In genomic region chr12:4987076-4987775, GRCh38 we compare ENCODE assay signal across 30 cellular contexts.
DNase-seq lines count a peak whose midpoint lies in the region; ATAC-seq lines count a peak whose summit lies in the region.
"Had no signal": no experiment of that assay in that cellular context is flagged by ENCODE, and none has a peak within 500 bp of the region (broad histone marks: within the 10 kb centered on the region; RNA-seq: fewer than 3 reads in every experiment).

No MANE protein-coding gene starts in this region.

- H3K36me3 Mint-ChIP-seq in stimulated activated naive B cell treated with anti-CD40 and anti-IgM and Interleukin-4, amounts not matched to agents 10 μg/mL and 1 μg/mL and 100 μg/mL, for 72 hours: no peaks in the 10 kb centered on the region
- H3K36me3 Mint-ChIP-seq: CD8-positive, alpha-beta T cell; immature natural killer cell; mesothelial cell of epicardium; naive thymus-derived CD4-positive, alpha-beta T cell; T-cell; type B pancreatic cell had no signal

- H3K27me3 Mint-ChIP-seq in stimulated activated naive B cell treated with anti-CD40 and anti-IgM and Interleukin-4, amounts not matched to agents 10 μg/mL and 1 μg/mL and 100 μg/mL, for 72 hours: peaks cover 38 to 41% of the 10 kb centered on the region in 2 donors

- H3K4me3 Mint-ChIP-seq in stimulated activated naive B cell treated with anti-CD40 and anti-IgM and Interleukin-4, amounts not matched to agents 10 μg/mL and 1 μg/mL and 100 μg/mL, for 72 hours: no peak overlapping the region
- H3K4me3 Mint-ChIP-seq: activated CD4-positive, alpha-beta memory T cell treated with anti-CD3 and anti-CD28 coated beads, Interleukin-2, amount 10 ng/mL, durations not matched to agents 7 days and 5 days; CD8-positive, alpha-beta T cell; immature natural killer cell; mesothelial cell of epicardium; naive thymus-derived CD4-positive, alpha-beta T cell; T-cell; type B pancreatic cell had no signal

- no peaks in the 10 kb centered on the region for H3K9me3 Mint-ChIP-seq in stimulated activated naive B cell treated with anti-CD40 and anti-IgM and Interleukin-4, amounts not matched to agents 10 μg/mL and 1 μg/mL and 100 μg/mL, for 72 hours
- H3K9me3 Mint-ChIP-seq: activated CD4-positive, alpha-beta memory T cell treated with anti-CD3 and anti-CD28 coated beads, Interleukin-2, amount 10 ng/mL, durations not matched to agents 7 days and 5 days; CD8-positive, alpha-beta T cell; immature natural killer cell; mesothelial cell of epicardium; T-cell; type B pancreatic cell had no signal

- ATAC-seq in HG03139 (IDR thresholded peaks at IDR 0.05; ENCODE audit: unreplicated experiment): no peak
- no peak for ATAC-seq in stimulated activated naive B cell treated with anti-CD40 and anti-IgM and Interleukin-4, amounts not matched to agents 10 μg/mL and 1 μg/mL and 100 μg/mL, for 72 hours (replicated peaks)
- ATAC-seq: CD8-positive, alpha-beta T cell; left lung; naive thymus-derived CD4-positive, alpha-beta T cell; psoas muscle; T-cell had no signal

- DNase-seq in NCI-H1092 treated with DMSO at 0.1 percent for 48 hours (lab: John Stamatoyannopoulos, UW) (peak; percentile 71), NCI-H1092 (lab: John Stamatoyannopoulos, UW) (no peak), NCI-H146 treated with DMSO at 0.1 percent for 48 hours (lab: John Stamatoyannopoulos, UW; ENCODE audit: unreplicated experiment) (peak; percentile 65), NCI-H774 (lab: John Stamatoyannopoulos, UW) (peak; percentile 60), left kidney (ENCODE audit: low read depth, low spot score) (peak; percentile 5), GDM1 (lab: John Stamatoyannopoulos, UW) (no peak)
- no peak for DNase-seq in stimulated activated naive B cell treated with anti-CD40 and anti-IgM and Interleukin-4, amounts not matched to agents 10 μg/mL and 1 μg/mL and 100 μg/mL, for 72 hours
- DNase-seq: activated CD4-positive, alpha-beta memory T cell treated with anti-CD3 and anti-CD28 coated beads, Interleukin-2, amount 10 ng/mL, durations not matched to agents 7 days and 5 days; activated CD4-positive, CD25-positive, alpha-beta regulatory T cell treated with anti-CD3 and anti-CD28 coated beads, Interleukin-2, amount 50 U/mL, for 72 hours; activated effector memory CD4-positive, alpha-beta T cell treated with anti-CD3 and anti-CD28 coated beads, Interleukin-2, amount 50 U/mL, for 16 hours; activated T-cell treated with anti-CD3 and anti-CD28 coated beads for 4 hours; AML-193; brain microvascular endothelial cell; CD8-positive, alpha-beta T cell; DND-41; effector CD8-positive, alpha-beta T cell; hippocampal formation; immature natural killer cell; left lung; naive thymus-derived CD4-positive, alpha-beta T cell; NCI-H526; nucleus accumbens; PC-9; psoas muscle; SIG-M5; stimulated activated CD4-positive, alpha-beta T cell treated with anti-CD3 and anti-CD28 coated beads, Interleukin-1b, Interleukin-23, amount 100 ng/mL, for 48 hours; T-cell had no signal

- no peak overlapping the region for H3K27ac Mint-ChIP-seq in stimulated activated naive B cell treated with anti-CD40 and anti-IgM and Interleukin-4, amounts not matched to agents 10 μg/mL and 1 μg/mL and 100 μg/mL, for 72 hours
- H3K27ac Mint-ChIP-seq: activated CD4-positive, alpha-beta memory T cell treated with anti-CD3 and anti-CD28 coated beads, Interleukin-2, amount 10 ng/mL, durations not matched to agents 7 days and 5 days; CD8-positive, alpha-beta T cell; immature natural killer cell; mesothelial cell of epicardium; naive thymus-derived CD4-positive, alpha-beta T cell; T-cell; type B pancreatic cell had no signal

- H3K4me1 Mint-ChIP-seq in stimulated activated naive B cell treated with anti-CD40 and anti-IgM and Interleukin-4, amounts not matched to agents 10 μg/mL and 1 μg/mL and 100 μg/mL, for 72 hours: no peaks in the 10 kb centered on the region
- H3K4me1 Mint-ChIP-seq: activated CD4-positive, alpha-beta memory T cell treated with anti-CD3 and anti-CD28 coated beads, Interleukin-2, amount 10 ng/mL, durations not matched to agents 7 days and 5 days; immature natural killer cell; mesothelial cell of epicardium; naive thymus-derived CD4-positive, alpha-beta T cell; T-cell had no signal

Comparison
In these comparisons a context has a peak if more than half of its experiments do, and no peak if none do; other contexts are left out.
1. DNase-seq: peak in NCI-H1092 treated with DMSO at 0.1 percent for 48 hours (single experiment), NCI-H146 treated with DMSO at 0.1 percent for 48 hours (single experiment), NCI-H774 (single experiment) and left kidney (single experiment); none in NCI-H1092 (single experiment), GDM1 (single experiment) and stimulated activated naive B cell treated with anti-CD40 and anti-IgM and Interleukin-4, amounts not matched to agents 10 μg/mL and 1 μg/mL and 100 μg/mL, for 72 hours (single experiment).